Comparison of ENCODE assay signal across 1 cellular context in the genomic region with DNA sequence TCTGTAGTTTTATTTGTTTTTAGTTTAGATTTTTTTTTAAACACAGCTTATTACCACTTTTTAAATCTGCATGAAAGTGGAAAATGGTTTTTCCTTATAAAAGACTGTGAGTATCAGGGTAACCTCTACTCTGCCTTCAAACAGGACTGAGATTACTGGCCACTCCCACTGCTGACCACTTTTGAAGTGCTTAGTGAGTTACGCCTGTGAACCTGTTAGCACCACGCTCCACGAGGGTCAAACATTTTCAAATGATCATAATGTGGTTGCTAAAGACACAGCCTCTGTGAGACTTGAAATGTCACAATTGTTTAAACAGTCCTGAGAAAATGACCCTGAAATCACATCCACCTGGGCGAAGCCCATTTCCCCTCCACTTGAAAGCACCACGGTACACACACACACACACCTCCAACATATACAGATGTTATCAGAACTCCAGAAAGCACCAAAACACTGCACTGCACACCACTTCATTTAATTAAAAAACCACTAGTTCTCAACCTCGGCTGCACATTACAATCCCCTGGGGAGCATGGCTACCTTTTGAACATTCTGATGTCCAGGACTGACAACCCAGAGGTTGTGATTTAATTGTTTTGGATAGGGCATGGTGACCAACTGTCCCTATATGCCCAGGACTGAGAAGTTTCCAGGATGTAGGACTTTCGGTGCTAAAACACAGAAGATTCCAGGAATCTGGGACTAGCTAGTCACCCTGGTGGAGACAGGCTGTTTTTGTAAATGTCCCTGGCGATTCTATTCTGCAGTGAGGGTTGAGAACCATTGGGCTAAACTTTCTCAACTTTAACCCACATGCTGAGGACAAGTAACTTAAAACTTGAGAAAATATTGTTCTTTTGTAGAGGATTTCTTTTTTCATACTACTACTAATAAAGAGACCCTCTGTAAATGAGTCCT.
TF ChIP-seq lines count a peak whose summit lies in the region.

No MANE protein-coding gene starts in this region.

TF ChIP-seq in HEK293, 187 proteins besides CTCF, POLR2A, EP300 and RAD21 (continued from another document and continues in another):
- TF ChIP-seq, protein P1, sequence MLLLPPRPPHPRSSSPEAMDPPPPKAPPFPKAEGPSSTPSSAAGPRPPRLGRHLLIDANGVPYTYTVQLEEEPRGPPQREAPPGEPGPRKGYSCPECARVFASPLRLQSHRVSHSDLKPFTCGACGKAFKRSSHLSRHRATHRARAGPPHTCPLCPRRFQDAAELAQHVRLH (tag by site-specific recombination; IDR thresholded peaks at IDR 0.05) = peak; percentile 55; the same call in 1 of the 2 replicates
- TF ChIP-seq ZXDB (tag by site-specific recombination; IDR thresholded peaks at IDR 0.05) (peak; percentile 45; the same call in 1 of the 2 replicates), ZBTB17 (tag by site-specific recombination; IDR thresholded peaks at IDR 0.05) (no peak), MZF1 (tag by site-specific recombination; IDR thresholded peaks at IDR 0.05; ENCODE audit: borderline replicate concordance) (peak; percentile 74), ZBTB8A (tag by site-specific recombination; IDR thresholded peaks at IDR 0.05) (peak; percentile 22; the same call in 1 of the 2 replicates), KLF10 (tag by site-specific recombination; IDR thresholded peaks at IDR 0.05) (peak; percentile 50; the same call in 1 of the 2 replicates), PATZ1 (tag by site-specific recombination; IDR thresholded peaks at IDR 0.05) (peak; percentile 42; the same call in 1 of the 2 replicates), KLF8 (tag by site-specific recombination; IDR thresholded peaks at IDR 0.05) (peak; percentile 43; the same call in 1 of the 2 replicates), ZNF449 (tag by site-specific recombination; IDR thresholded peaks at IDR 0.05) (no peak; the same call in 1 of the 2 replicates), INSM2 (tag by site-specific recombination; IDR thresholded peaks at IDR 0.05) (peak; percentile 80), ZSCAN16 (tag by site-specific recombination; IDR thresholded peaks at IDR 0.05) (peak; percentile 80), ZNF610 (tag by site-specific recombination; IDR thresholded peaks at IDR 0.05; ENCODE audit: borderline replicate concordance) (peak; percentile 23; the same call in 1 of the 2 replicates), OVOL3 (tag by site-specific recombination; IDR thresholded peaks at IDR 0.05) (peak; percentile 83; the same call in 1 of the 2 replicates), GLIS1 (tag by site-specific recombination; IDR thresholded peaks at IDR 0.05) (peak; percentile 71), ZFP37 (tag by site-specific recombination; IDR thresholded peaks at IDR 0.05) (no peak), KLF7 (tag by site-specific recombination; IDR thresholded peaks at IDR 0.05; ENCODE audit: borderline replicate concordance) (peak; percentile 38; the same call in 1 of the 2 replicates), TCF7L2 (IDR thresholded peaks at IDR 0.05; ENCODE audit: borderline replicate concordance, low read depth, low read length) (peak; percentile 84), OSR2 (tag by site-specific recombination; IDR thresholded peaks at IDR 0.05) (peak; percentile 91), ZNF600 (tag by site-specific recombination; IDR thresholded peaks at IDR 0.05) (peak; percentile 57; the same call in 1 of the 2 replicates), ZNF10 (tag by site-specific recombination; IDR thresholded peaks at IDR 0.05) (no peak), ZNF239 (tag by site-specific recombination; IDR thresholded peaks at IDR 0.05) (0 out of 2 replicates have a peak, but pooled peaks have one; percentile 45), ZNF629 (tag by site-specific recombination; IDR thresholded peaks at IDR 0.05) (0 out of 2 replicates have a peak, but pooled peaks have one; percentile 23), ZSCAN23 (tag by site-specific recombination; IDR thresholded peaks at IDR 0.05) (0 out of 2 replicates have a peak, but pooled peaks have one; percentile 63), FEZF1 (tag by site-specific recombination; IDR thresholded peaks at IDR 0.05) (peak; percentile 87), ZNF48 (tag by site-specific recombination; IDR thresholded peaks at IDR 0.05) (no peak), IKZF3 (tag by site-specific recombination; IDR thresholded peaks at IDR 0.05) (peak; percentile 39; the same call in 1 of the 2 replicates), SP7 (tag by site-specific recombination; IDR thresholded peaks at IDR 0.05) (peak; percentile 80), REPIN1 (tag by site-specific recombination; IDR thresholded peaks at IDR 0.05; ENCODE audit: low read depth) (no peak), ATF2 (tag by site-specific recombination; IDR thresholded peaks at IDR 0.05; ENCODE audit: low read depth) (no peak), KLF1 (tag by site-specific recombination; IDR thresholded peaks at IDR 0.05) (peak; percentile 80), BCL11A (tag by site-specific recombination; IDR thresholded peaks at IDR 0.05; ENCODE audit: low read depth) (peak; percentile 71), ZNF76 (tag by site-specific recombination; IDR thresholded peaks at IDR 0.05; ENCODE audit: borderline replicate concordance, low read depth) (peak; percentile 54; the same call in 1 of the 2 replicates), WT1 (tag by site-specific recombination; IDR thresholded peaks at IDR 0.05) (peak; percentile 88), ZNF366 (tag by site-specific recombination; conservative IDR thresholded peaks at IDR 0.05) (peak; percentile 52; the same call in 1 of the 2 replicates)
- TF ChIP-seq, protein P2, sequence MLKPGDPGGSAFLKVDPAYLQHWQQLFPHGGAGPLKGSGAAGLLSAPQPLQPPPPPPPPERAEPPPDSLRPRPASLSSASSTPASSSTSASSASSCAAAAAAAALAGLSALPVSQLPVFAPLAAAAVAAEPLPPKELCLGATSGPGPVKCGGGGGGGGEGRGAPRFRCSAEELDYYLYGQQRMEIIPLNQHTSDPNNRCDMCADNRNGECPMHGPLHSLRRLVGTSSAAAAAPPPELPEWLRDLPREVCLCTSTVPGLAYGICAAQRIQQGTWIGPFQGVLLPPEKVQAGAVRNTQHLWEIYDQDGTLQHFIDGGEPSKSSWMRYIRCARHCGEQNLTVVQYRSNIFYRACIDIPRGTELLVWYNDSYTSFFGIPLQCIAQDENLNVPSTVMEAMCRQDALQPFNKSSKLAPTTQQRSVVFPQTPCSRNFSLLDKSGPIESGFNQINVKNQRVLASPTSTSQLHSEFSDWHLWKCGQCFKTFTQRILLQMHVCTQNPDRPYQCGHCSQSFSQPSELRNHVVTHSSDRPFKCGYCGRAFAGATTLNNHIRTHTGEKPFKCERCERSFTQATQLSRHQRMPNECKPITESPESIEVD (tag by site-specific recombination; IDR thresholded peaks at IDR 0.05) = peak; percentile 79
- TF ChIP-seq, protein P3, sequence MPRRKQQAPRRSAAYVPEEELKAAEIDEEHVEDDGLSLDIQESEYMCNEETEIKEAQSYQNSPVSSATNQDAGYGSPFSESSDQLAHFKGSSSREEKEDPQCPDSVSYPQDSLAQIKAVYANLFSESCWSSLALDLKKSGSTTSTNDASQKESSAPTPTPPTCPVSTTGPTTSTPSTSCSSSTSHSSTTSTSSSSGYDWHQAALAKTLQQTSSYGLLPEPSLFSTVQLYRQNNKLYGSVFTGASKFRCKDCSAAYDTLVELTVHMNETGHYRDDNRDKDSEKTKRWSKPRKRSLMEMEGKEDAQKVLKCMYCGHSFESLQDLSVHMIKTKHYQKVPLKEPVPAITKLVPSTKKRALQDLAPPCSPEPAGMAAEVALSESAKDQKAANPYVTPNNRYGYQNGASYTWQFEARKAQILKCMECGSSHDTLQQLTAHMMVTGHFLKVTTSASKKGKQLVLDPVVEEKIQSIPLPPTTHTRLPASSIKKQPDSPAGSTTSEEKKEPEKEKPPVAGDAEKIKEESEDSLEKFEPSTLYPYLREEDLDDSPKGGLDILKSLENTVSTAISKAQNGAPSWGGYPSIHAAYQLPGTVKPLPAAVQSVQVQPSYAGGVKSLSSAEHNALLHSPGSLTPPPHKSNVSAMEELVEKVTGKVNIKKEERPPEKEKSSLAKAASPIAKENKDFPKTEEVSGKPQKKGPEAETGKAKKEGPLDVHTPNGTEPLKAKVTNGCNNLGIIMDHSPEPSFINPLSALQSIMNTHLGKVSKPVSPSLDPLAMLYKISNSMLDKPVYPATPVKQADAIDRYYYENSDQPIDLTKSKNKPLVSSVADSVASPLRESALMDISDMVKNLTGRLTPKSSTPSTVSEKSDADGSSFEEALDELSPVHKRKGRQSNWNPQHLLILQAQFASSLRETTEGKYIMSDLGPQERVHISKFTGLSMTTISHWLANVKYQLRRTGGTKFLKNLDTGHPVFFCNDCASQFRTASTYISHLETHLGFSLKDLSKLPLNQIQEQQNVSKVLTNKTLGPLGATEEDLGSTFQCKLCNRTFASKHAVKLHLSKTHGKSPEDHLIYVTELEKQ (tag by site-specific recombination; IDR thresholded peaks at IDR 0.05; ENCODE audit: borderline replicate concordance) = peak; percentile 54; the same call in 1 of the 2 replicates
- TF ChIP-seq, protein P4, sequence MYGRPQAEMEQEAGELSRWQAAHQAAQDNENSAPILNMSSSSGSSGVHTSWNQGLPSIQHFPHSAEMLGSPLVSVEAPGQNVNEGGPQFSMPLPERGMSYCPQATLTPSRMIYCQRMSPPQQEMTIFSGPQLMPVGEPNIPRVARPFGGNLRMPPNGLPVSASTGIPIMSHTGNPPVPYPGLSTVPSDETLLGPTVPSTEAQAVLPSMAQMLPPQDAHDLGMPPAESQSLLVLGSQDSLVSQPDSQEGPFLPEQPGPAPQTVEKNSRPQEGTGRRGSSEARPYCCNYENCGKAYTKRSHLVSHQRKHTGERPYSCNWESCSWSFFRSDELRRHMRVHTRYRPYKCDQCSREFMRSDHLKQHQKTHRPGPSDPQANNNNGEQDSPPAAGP (tag by site-specific recombination; IDR thresholded peaks at IDR 0.05) = peak; percentile 57; the same call in 1 of the 2 replicates
- TF ChIP-seq, protein P5, sequence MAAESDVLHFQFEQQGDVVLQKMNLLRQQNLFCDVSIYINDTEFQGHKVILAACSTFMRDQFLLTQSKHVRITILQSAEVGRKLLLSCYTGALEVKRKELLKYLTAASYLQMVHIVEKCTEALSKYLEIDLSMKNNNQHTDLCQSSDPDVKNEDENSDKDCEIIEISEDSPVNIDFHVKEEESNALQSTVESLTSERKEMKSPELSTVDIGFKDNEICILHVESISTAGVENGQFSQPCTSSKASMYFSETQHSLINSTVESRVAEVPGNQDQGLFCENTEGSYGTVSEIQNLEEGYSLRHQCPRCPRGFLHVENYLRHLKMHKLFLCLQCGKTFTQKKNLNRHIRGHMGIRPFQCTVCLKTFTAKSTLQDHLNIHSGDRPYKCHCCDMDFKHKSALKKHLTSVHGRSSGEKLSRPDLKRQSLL (tag by site-specific recombination; IDR thresholded peaks at IDR 0.05) = no peak
